In genomic region chr1:18504609-18505008, GRCh38 we compare ENCODE assay signal across 4 cellular contexts.
TF ChIP-seq lines count a peak whose summit lies in the region.

No MANE protein-coding gene starts in this region.

TF ChIP-seq in HepG2, 621 proteins besides CTCF, POLR2A, EP300 and RAD21:
- no peak for TF ChIP-seq ZFP36 (IDR thresholded peaks at IDR 0.05; ENCODE audit: borderline replicate concordance, low read depth, low read length, partially characterized antibody)
- peak; percentile 60; the same call in 1 of the 2 replicates for TF ChIP-seq MAFF (IDR thresholded peaks at IDR 0.05; ENCODE audit: low read depth, low read length)
- no peak for TF ChIP-seq NRL (CRISPR knock-in tag; IDR thresholded peaks at IDR 0.05; ENCODE audit: borderline replicate concordance)
- no peak for TF ChIP-seq KLF6 (CRISPR knock-in tag; IDR thresholded peaks at IDR 0.05)
- TF ChIP-seq, protein P1, sequence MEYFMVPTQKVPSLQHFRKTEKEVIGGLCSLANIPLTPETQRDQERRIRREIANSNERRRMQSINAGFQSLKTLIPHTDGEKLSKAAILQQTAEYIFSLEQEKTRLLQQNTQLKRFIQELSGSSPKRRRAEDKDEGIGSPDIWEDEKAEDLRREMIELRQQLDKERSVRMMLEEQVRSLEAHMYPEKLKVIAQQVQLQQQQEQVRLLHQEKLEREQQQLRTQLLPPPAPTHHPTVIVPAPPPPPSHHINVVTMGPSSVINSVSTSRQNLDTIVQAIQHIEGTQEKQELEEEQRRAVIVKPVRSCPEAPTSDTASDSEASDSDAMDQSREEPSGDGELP (IDR thresholded peaks at IDR 0.05; ENCODE audit: borderline replicate concordance, low read depth): no peak
- TF ChIP-seq MAFK (conservative IDR thresholded peaks at IDR 0.05 in 1 of 2, IDR thresholded peaks at IDR 0.05 in 1 of 2; ENCODE audit: low read length in 2 of 2): peak; percentile 42 to 74
- no peak for TF ChIP-seq FOXA3 (CRISPR knock-in tag; IDR thresholded peaks at IDR 0.05)

TF ChIP-seq in A549, 52 proteins besides CTCF, POLR2A, EP300 and RAD21:
- no peak for TF ChIP-seq HOXB5 (CRISPR knock-in tag; IDR thresholded peaks at IDR 0.05)
- TF ChIP-seq PHF8 (IDR thresholded peaks at IDR 0.05; ENCODE audit: borderline replicate concordance, low read depth): no peak
- peak; percentile 64 for TF ChIP-seq MAFK (IDR thresholded peaks at IDR 0.05; ENCODE audit: partially characterized antibody)

TF ChIP-seq in IMR-90, 13 proteins besides CTCF, POLR2A, EP300 and RAD21:
- no peak for TF ChIP-seq CEBPB (IDR thresholded peaks at IDR 0.05; ENCODE audit: low read depth, low read length)
- TF ChIP-seq MAFK (IDR thresholded peaks at IDR 0.05; ENCODE audit: low read depth, low read length): 0 out of 2 replicates have a peak, but pooled peaks have one; percentile 43

TF ChIP-seq in K562, 482 proteins besides CTCF, POLR2A, EP300 and RAD21:
- TF ChIP-seq E2F3 (CRISPR knock-in tag; IDR thresholded peaks at IDR 0.05) (no peak), MYBL2 (IDR thresholded peaks at IDR 0.05; ENCODE audit: low read depth) (no peak), MYBL2 (CRISPR knock-in tag; IDR thresholded peaks at IDR 0.05; ENCODE audit: borderline replicate concordance) (no peak), ILK (tag; IDR thresholded peaks at IDR 0.05; ENCODE audit: borderline replicate concordance, low read depth) (no peak), ZNF316 (IDR thresholded peaks at IDR 0.05) (peak; percentile 52), ZNF668 (CRISPR knock-in tag; IDR thresholded peaks at IDR 0.05) (no peak), ZFP36 (IDR thresholded peaks at IDR 0.05; ENCODE audit: low read depth, low read length, partially characterized antibody) (peak; percentile 10), TCF7L2 (IDR thresholded peaks at IDR 0.05; ENCODE audit: low read depth, low read length) (no peak), ZNF224 (CRISPR knock-in tag; IDR thresholded peaks at IDR 0.05) (no peak), TSC22D4 (tag; IDR thresholded peaks at IDR 0.05) (no peak), MIER1 (IDR thresholded peaks at IDR 0.05; ENCODE audit: low read depth) (no peak), TCF3 (CRISPR knock-in tag; IDR thresholded peaks at IDR 0.05) (no peak), NFXL1 (CRISPR knock-in tag; IDR thresholded peaks at IDR 0.05) (no peak), ZNF184 (CRISPR knock-in tag; IDR thresholded peaks at IDR 0.05) (no peak)
- TF ChIP-seq, protein P2, sequence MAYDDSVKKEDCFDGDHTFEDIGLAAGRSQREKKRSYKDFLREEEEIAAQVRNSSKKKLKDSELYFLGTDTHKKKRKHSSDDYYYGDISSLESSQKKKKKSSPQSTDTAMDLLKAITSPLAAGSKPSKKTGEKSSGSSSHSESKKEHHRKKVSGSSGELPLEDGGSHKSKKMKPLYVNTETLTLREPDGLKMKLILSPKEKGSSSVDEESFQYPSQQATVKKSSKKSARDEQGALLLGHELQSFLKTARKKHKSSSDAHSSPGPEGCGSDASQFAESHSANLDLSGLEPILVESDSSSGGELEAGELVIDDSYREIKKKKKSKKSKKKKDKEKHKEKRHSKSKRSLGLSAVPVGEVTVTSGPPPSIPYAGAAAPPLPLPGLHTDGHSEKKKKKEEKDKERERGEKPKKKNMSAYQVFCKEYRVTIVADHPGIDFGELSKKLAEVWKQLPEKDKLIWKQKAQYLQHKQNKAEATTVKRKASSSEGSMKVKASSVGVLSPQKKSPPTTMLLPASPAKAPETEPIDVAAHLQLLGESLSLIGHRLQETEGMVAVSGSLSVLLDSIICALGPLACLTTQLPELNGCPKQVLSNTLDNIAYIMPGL (CRISPR knock-in tag; IDR thresholded peaks at IDR 0.05): no peak
- TF ChIP-seq, protein P3, sequence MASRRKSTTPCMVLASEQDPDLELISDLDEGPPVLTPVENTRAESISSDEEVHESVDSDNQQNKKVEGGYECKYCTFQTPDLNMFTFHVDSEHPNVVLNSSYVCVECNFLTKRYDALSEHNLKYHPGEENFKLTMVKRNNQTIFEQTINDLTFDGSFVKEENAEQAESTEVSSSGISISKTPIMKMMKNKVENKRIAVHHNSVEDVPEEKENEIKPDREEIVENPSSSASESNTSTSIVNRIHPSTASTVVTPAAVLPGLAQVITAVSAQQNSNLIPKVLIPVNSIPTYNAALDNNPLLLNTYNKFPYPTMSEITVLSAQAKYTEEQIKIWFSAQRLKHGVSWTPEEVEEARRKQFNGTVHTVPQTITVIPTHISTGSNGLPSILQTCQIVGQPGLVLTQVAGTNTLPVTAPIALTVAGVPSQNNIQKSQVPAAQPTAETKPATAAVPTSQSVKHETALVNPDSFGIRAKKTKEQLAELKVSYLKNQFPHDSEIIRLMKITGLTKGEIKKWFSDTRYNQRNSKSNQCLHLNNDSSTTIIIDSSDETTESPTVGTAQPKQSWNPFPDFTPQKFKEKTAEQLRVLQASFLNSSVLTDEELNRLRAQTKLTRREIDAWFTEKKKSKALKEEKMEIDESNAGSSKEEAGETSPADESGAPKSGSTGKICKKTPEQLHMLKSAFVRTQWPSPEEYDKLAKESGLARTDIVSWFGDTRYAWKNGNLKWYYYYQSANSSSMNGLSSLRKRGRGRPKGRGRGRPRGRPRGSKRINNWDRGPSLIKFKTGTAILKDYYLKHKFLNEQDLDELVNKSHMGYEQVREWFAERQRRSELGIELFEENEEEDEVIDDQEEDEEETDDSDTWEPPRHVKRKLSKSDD (conservative IDR thresholded peaks at IDR 0.05; ENCODE audit: low read length): no peak
- TF ChIP-seq, protein P4, sequence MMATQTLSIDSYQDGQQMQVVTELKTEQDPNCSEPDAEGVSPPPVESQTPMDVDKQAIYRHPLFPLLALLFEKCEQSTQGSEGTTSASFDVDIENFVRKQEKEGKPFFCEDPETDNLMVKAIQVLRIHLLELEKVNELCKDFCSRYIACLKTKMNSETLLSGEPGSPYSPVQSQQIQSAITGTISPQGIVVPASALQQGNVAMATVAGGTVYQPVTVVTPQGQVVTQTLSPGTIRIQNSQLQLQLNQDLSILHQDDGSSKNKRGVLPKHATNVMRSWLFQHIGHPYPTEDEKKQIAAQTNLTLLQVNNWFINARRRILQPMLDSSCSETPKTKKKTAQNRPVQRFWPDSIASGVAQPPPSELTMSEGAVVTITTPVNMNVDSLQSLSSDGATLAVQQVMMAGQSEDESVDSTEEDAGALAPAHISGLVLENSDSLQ (IDR thresholded peaks at IDR 0.05): no peak
